In genomic region chr11:31173926-31174680, GRCh38 we compare ENCODE assay signal across 31 cellular contexts.
"Had no signal": no experiment of that assay in that cellular context is flagged by ENCODE, and none has a peak within 500 bp of the region (broad histone marks: within the 10 kb centered on the region; RNA-seq: fewer than 3 reads in every experiment).

No MANE protein-coding gene starts in this region.

- H3K4me1 ChIP-seq: adrenal gland, body of pancreas, breast epithelium had no signal

- H3K9me3 ChIP-seq: adrenal gland had no signal

- H3K27ac ChIP-seq: adrenal gland, body of pancreas, brain microvascular endothelial cell, breast epithelium, VCaP had no signal

- ATAC-seq: activated CD8-positive, alpha-beta memory T cell treated with anti-CD3 and anti-CD28 coated beads, Interleukin-2, amount 10 ng/mL, durations not matched to agents 7 days and 5 days; activated CD8-positive, alpha-beta T cell treated with anti-CD3 and anti-CD28 coated beads, Interleukin-2, amount 10 ng/mL, durations not matched to agents 7 days and 5 days; activated naive CD4-positive, alpha-beta T cell treated with anti-CD3 and anti-CD28 coated beads, Interleukin-2, amount 50 U/mL, for 72 hours; body of pancreas had no signal

- DNase-seq: activated B cell treated with CpG ODN at 0.5 μM for 24 hours; activated CD4-positive, alpha-beta memory T cell treated with anti-CD3 and anti-CD28 coated beads for 36 hours; activated CD4-positive, alpha-beta T cell treated with anti-CD3 and anti-CD28 coated beads for 4 hours; activated CD4-positive, alpha-beta T cell treated with anti-CD3 and anti-CD28 coated beads, Interleukin-2, amount 10 ng/mL, durations not matched to agents 24 days and 14 days; activated CD4-positive, alpha-beta T cell treated with anti-CD3 and anti-CD28 coated beads, Interleukin-2, amount 50 U/mL, for 1 hour; activated CD4-positive, alpha-beta T cell treated with anti-CD3 and anti-CD28 coated beads, Interleukin-2, amount 50 U/mL, for 4 hours; activated CD4-positive, CD25-positive, alpha-beta regulatory T cell treated with anti-CD3 and anti-CD28 coated beads, Interleukin-2, amount 50 U/mL, for 72 hours; activated CD8-positive, alpha-beta memory T cell treated with anti-CD3 and anti-CD28 coated beads for 24 hours; activated CD8-positive, alpha-beta memory T cell treated with anti-CD3 and anti-CD28 coated beads, Interleukin-2, amount 10 ng/mL, durations not matched to agents 7 days and 5 days; activated CD8-positive, alpha-beta memory T cell treated with anti-CD3 and anti-CD28 coated beads, Interleukin-2, amount 50 U/mL, for 48 hours; activated CD8-positive, alpha-beta T cell treated with anti-CD3 and anti-CD28 coated beads, Interleukin-2, amount 10 ng/mL, durations not matched to agents 7 days and 5 days; activated effector memory CD4-positive, alpha-beta T cell treated with anti-CD3 and anti-CD28 coated beads, Interleukin-2, amount 50 U/mL, for 16 hours; activated gamma-delta T cell treated with Interleukin-2 at 50 U/mL for 16 hours; activated naive CD4-positive, alpha-beta T cell; activated naive CD4-positive, alpha-beta T cell treated with anti-CD3 and anti-CD28 coated beads for 36 hours; activated naive CD4-positive, alpha-beta T cell treated with anti-CD3 and anti-CD28 coated beads, Interleukin-2, amount 50 U/mL, for 16 hours; activated naive CD8-positive, alpha-beta T cell treated with anti-CD3 and anti-CD28 coated beads for 36 hours; activated T-cell treated with anti-CD3 and anti-CD28 coated beads, Interleukin-2, amount 50 U/mL, for 24 hours; activated T-cell treated with anti-CD3 and anti-CD28 coated beads, Interleukin-2, amount 50 U/mL, for 48 hours; adrenal gland; amniotic stem cell; aorta; body of pancreas; brain microvascular endothelial cell; central memory CD4-positive, alpha-beta T cell; T-helper 1 cell; T-helper 2 cell; T-helper 9 cell had no signal

- H3K36me3 ChIP-seq: adrenal gland, brain microvascular endothelial cell, breast epithelium had no signal

- H3K4me3 ChIP-seq: adrenal gland, body of pancreas, breast epithelium had no signal

- H3K27me3 ChIP-seq: adrenal gland, body of pancreas, brain microvascular endothelial cell, breast epithelium had no signal
